Comparison of ENCODE assay signal across 23 cellular contexts in the genomic region with DNA sequence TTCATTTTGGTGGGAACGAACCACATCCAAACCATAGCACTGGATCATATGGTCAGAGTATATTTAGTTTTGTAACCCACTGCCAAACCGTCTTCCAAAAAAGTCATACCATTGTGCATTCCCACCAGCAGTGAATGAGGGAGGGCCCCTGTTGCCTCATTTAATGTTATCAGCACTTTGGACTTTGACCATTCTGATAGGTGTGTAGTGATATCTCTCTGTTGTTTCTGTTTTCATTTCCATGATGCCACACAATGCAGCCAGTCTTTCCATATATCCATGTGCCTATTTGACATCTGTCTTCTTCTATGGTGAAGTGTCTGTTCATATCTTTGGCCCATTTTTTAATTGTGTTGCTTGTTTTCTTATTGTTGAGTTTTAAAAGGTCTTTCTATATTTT.
"Had no signal": no experiment of that assay in that cellular context is flagged by ENCODE, and none has a peak within 500 bp of the region (broad histone marks: within the 10 kb centered on the region; RNA-seq: fewer than 3 reads in every experiment).

No MANE protein-coding gene starts in this region.

- H3K27ac ChIP-seq: lower lobe of right lung, parathyroid adenoma, right atrium auricular region, skin epidermis, spleen, upper lobe of right lung had no signal

- H3K4me1 Mint-ChIP-seq: immature natural killer cell; naive thymus-derived CD8-positive, alpha-beta T cell; nephron; neural crest cell; stimulated activated effector memory CD8-positive, alpha-beta T cell treated with anti-CD3 and anti-CD28 coated beads, Interleukin-12 subunit alpha, Interleukin-12 subunit beta, amount 100 ng/mL, for 72 hours had no signal

- ATAC-seq: left ventricle myocardium superior; lower lobe of right lung; naive thymus-derived CD8-positive, alpha-beta T cell; sciatic nerve; stimulated activated effector memory CD8-positive, alpha-beta T cell treated with anti-CD3 and anti-CD28 coated beads, Interleukin-12 subunit alpha, Interleukin-12 subunit beta, amount 100 ng/mL, for 72 hours; upper lobe of right lung had no signal

- H3K4me3 ChIP-seq: lower lobe of right lung, right atrium auricular region, skin epidermis, spleen, upper lobe of right lung had no signal

- H3K36me3 Mint-ChIP-seq: stimulated activated effector memory CD8-positive, alpha-beta T cell treated with anti-CD3 and anti-CD28 coated beads, Interleukin-12 subunit alpha, Interleukin-12 subunit beta, amount 100 ng/mL, for 72 hours had no signal

- H3K4me1 ChIP-seq: lower lobe of right lung, parathyroid adenoma, right atrium auricular region, spleen, upper lobe of right lung had no signal

- H3K27me3 ChIP-seq: right atrium auricular region had no signal

- H3K4me3 Mint-ChIP-seq: immature natural killer cell; naive thymus-derived CD8-positive, alpha-beta T cell; nephron; neural crest cell; stimulated activated effector memory CD8-positive, alpha-beta T cell treated with anti-CD3 and anti-CD28 coated beads, Interleukin-12 subunit alpha, Interleukin-12 subunit beta, amount 100 ng/mL, for 72 hours; stimulated activated naive CD8-positive, alpha-beta T cell treated with anti-CD3 and anti-CD28 coated beads, Interleukin-15, Interleukin-2, amounts not matched to agents 100 ng/mL and 50 ng/mL, for 24 hours had no signal

- H3K27ac Mint-ChIP-seq: immature natural killer cell; naive thymus-derived CD8-positive, alpha-beta T cell; nephron; stimulated activated effector memory CD8-positive, alpha-beta T cell treated with anti-CD3 and anti-CD28 coated beads, Interleukin-12 subunit alpha, Interleukin-12 subunit beta, amount 100 ng/mL, for 72 hours; stimulated activated naive CD8-positive, alpha-beta T cell treated with anti-CD3 and anti-CD28 coated beads, Interleukin-15, Interleukin-2, amounts not matched to agents 100 ng/mL and 50 ng/mL, for 24 hours had no signal

- DNase-seq: head of caudate nucleus; hypothalamus; immature natural killer cell; left ventricle myocardium superior; lower lobe of right lung; mammary epithelial cell; mesenchymal stem cell; naive thymus-derived CD8-positive, alpha-beta T cell; nucleus accumbens; spleen; stimulated activated CD4-positive, alpha-beta T cell treated with anti-CD3 and anti-CD28 coated beads, Interleukin-4, amount 100 ng/mL, for 24 hours; stimulated activated naive CD4-positive, alpha-beta T cell; substantia nigra; trophoblast cell; upper lobe of right lung had no signal

- H3K36me3 ChIP-seq: lower lobe of right lung, right atrium auricular region, spleen, upper lobe of right lung had no signal
